Comparison of ENCODE assay signal across 19 cellular contexts in the genomic region with DNA sequence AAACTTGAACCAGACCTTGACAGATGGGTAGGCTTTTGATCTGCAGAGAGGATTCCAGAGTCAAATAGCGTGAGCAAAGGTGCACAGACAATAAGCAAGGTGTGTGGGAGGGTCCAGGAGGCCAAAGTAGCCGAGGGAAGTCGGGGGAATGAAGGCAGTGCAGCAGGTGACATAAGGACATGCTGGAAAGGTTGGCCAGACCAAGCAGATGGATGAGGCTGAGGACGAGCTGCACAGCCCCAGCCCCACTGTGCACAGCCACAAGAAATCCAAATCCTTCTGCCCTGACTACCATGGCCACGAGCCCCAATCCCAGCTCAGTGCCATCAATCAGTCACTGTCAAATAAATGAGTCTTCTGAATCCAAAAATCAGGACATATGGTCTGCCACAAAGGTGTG. TPM values are rescaled to one million over a fixed set of nuclear protein-coding genes. Genes with fewer than 3 reads are reported as not detected.
DNase-seq lines count a peak whose midpoint lies in the region; ATAC-seq and TF ChIP-seq lines count a peak whose summit lies in the region.
"Had no signal": no experiment of that assay in that cellular context is flagged by ENCODE, and none has a peak within 500 bp of the region (broad histone marks: within the 10 kb centered on the region; RNA-seq: fewer than 3 reads in every experiment).

No MANE protein-coding gene starts in this region.

- H3K9me3 ChIP-seq in Loucy (ENCODE audit: insufficient read depth, low read depth, low read length) (no peaks in the 10 kb centered on the region), gastrocnemius medialis (no peaks in the 10 kb centered on the region), left ventricle myocardium inferior (replicated peaks) (no peaks in the 10 kb centered on the region)

- peak overlapping the region; percentile 20 for H3K9ac ChIP-seq in Loucy (ENCODE audit: low read depth, low read length, poor library complexity, severe bottlenecking)
- H3K9ac ChIP-seq: GM23248, KMS-11 had no signal

- peaks cover 8% of the 10 kb centered on the region for H3K9me3 Mint-ChIP-seq in glutamatergic neuron (ENCODE audit: unreplicated experiment)
- H3K9me3 Mint-ChIP-seq: T-helper 1 cell treated with Interleukin-12 subunit alpha and Interleukin-12 subunit beta and Interleukin-4 antibody, amounts not matched to agents 30 μg/mL and 1 μg/mL, for 36 hours had no signal

- in situ Hi-C loops in gastrocnemius medialis (cut with MboI; ENCODE audit: low sequenced_read_pairs in 4 of 4), result loop anchor here in 1 of 4 donors (25.0 kb wide), 1 partner anchor 824 kb away; no protein-coding TSS in a partner anchor

- no peaks in the 10 kb centered on the region for H3K36me3 Mint-ChIP-seq in glutamatergic neuron (ENCODE audit: unreplicated experiment)
- H3K36me3 Mint-ChIP-seq: CD4-positive, CD25-positive, alpha-beta regulatory T cell had no signal

- H2AFZ ChIP-seq in Loucy (ENCODE audit: low read length), result no peak overlapping the region
- H2AFZ ChIP-seq: GM23248 had no signal

- TF ChIP-seq POLR2A in gastrocnemius medialis (IDR thresholded peaks at IDR 0.05), result no peak

- no peaks in the 10 kb centered on the region for H3F3A ChIP-seq in Loucy (ENCODE audit: low read depth)

- H3K36me3 ChIP-seq in Loucy (ENCODE audit: insufficient read depth, low read length), result no peaks in the 10 kb centered on the region
- no peaks in the 10 kb centered on the region for H3K36me3 ChIP-seq in gastrocnemius medialis
- H3K36me3 ChIP-seq in left ventricle myocardium inferior, result no peaks in the 10 kb centered on the region

- H3K4me3 ChIP-seq in Loucy (ENCODE audit: low read length, poor library complexity, severe bottlenecking), result no peak overlapping the region
- H3K4me3 ChIP-seq in gastrocnemius medialis, result no peak overlapping the region
- H3K4me3 ChIP-seq in left ventricle myocardium inferior, result no peak overlapping the region
- H3K4me3 ChIP-seq: GM23248 had no signal

- H3K27me3 ChIP-seq in Loucy (ENCODE audit: insufficient read depth, low read length, poor library complexity, severe bottlenecking) (no peaks in the 10 kb centered on the region), gastrocnemius medialis (no peaks in the 10 kb centered on the region), left ventricle myocardium inferior (ENCODE audit: low read depth) (no peaks in the 10 kb centered on the region)

- H3K4me2 ChIP-seq in Loucy (ENCODE audit: low read depth, low read length, poor library complexity, severe bottlenecking), result peak overlapping the region; percentile 87
- H3K4me2 ChIP-seq: KMS-11 had no signal

- H3K27ac ChIP-seq in gastrocnemius medialis, result peak overlapping the region in 3 of 4 donors; percentile 11 to 33 (median 15)
- H3K27ac ChIP-seq in left ventricle myocardium inferior (replicated peaks), result no peak overlapping the region
- no peak overlapping the region for H3K27ac ChIP-seq in substantia nigra (ENCODE audit: low read depth, low read length, poor library complexity, severe bottlenecking)
- H3K27ac ChIP-seq: GM23248, KMS-11 had no signal

- no peak overlapping the region for H3K27ac Mint-ChIP-seq in glutamatergic neuron (ENCODE audit: unreplicated experiment)
- H3K27ac Mint-ChIP-seq: CD4-positive, CD25-positive, alpha-beta regulatory T cell; T-helper 1 cell treated with Interleukin-12 subunit alpha and Interleukin-12 subunit beta and Interleukin-4 antibody, amounts not matched to agents 30 μg/mL and 1 μg/mL, for 36 hours had no signal

- no peaks in the 10 kb centered on the region for H4K20me1 ChIP-seq in Loucy (ENCODE audit: insufficient read depth, low read length, poor library complexity, severe bottlenecking)

- peak overlapping the region; percentile 58 for H3K4me3 Mint-ChIP-seq in glutamatergic neuron (ENCODE audit: unreplicated experiment)
- H3K4me3 Mint-ChIP-seq: CD4-positive, CD25-positive, alpha-beta regulatory T cell; T-helper 1 cell treated with Interleukin-12 subunit alpha and Interleukin-12 subunit beta and Interleukin-4 antibody, amounts not matched to agents 30 μg/mL and 1 μg/mL, for 36 hours had no signal

- TF ChIP-seq CTCF in Loucy (conservative IDR thresholded peaks at IDR 0.05; ENCODE audit: low read length) (no peak), glutamatergic neuron (IDR thresholded peaks at IDR 0.05; ENCODE audit: partially characterized antibody, unreplicated experiment) (no peak), gastrocnemius medialis (IDR thresholded peaks at IDR 0.05 in 4 of 5, conservative IDR thresholded peaks at IDR 0.05 in 1 of 5) (no peak), left ventricle myocardium inferior (IDR thresholded peaks at IDR 0.05; ENCODE audit: borderline replicate concordance) (no peak)

- H3K27me3 Mint-ChIP-seq in glutamatergic neuron (ENCODE audit: unreplicated experiment), result peaks cover 17% of the 10 kb centered on the region

- intact Hi-C loops in gastrocnemius medialis (cut with DNase I; ENCODE audit: low total_unique reads), result no loop called here
- intact Hi-C loops in left ventricle myocardium inferior (cut with micrococcal nuclease), result no loop called here

- H3K4me1 Mint-ChIP-seq in glutamatergic neuron (ENCODE audit: low read depth, unreplicated experiment), result peaks cover 38% of the 10 kb centered on the region

- H3K9me2 ChIP-seq in Loucy (replicated peaks; ENCODE audit: low read depth, low read length), result no peaks in the 10 kb centered on the region

- peak; percentile 91 for DNase-seq in NCI-H69 (lab: John Stamatoyannopoulos, UW)
- no peak for DNase-seq in glutamatergic neuron
- no peak for DNase-seq in gastrocnemius medialis
- no peak for DNase-seq in left ventricle myocardium inferior
- DNase-seq in substantia nigra (lab: John Stamatoyannopoulos, UW), result no peak
- DNase-seq in NCI-H748 treated with DMSO at 0.1 percent for 48 hours (lab: John Stamatoyannopoulos, UW), result no peak
- DNase-seq: CD4-positive, CD25-positive, alpha-beta regulatory T cell; DMS79 treated with DMSO at 0.1 percent for 48 hours; GM23248; MM.1S; NCI-H1092 treated with DMSO at 0.1 percent for 48 hours; NCI-H187 treated with DMSO at 0.1 percent for 48 hours; NCI-H526; OCI-M1; SHP77 treated with DMSO at 0.1 percent for 48 hours had no signal

- peaks cover 99% of the 10 kb centered on the region for H3K79me2 ChIP-seq in Loucy (ENCODE audit: insufficient read depth, low read length)

- H3K4me1 ChIP-seq in Loucy (ENCODE audit: insufficient read depth, low read length, poor library complexity, severe bottlenecking) (peaks cover 94% of the 10 kb centered on the region), gastrocnemius medialis (peaks cover 68% of the 10 kb centered on the region in 2 donors), left ventricle myocardium inferior (peaks cover 97% of the 10 kb centered on the region)

- no peak for ATAC-seq in gastrocnemius medialis
- ATAC-seq: HCT116 had no signal

RNA-seq across cellular contexts. Expression of gene TTC7B, which starts 5.4 kb away (rescaled TPM):
- total RNA-seq in glutamatergic neuron (ENCODE audit: unreplicated experiment), result 83.1 TPM
- total RNA-seq in gastrocnemius medialis, result 10 to 100 TPM; 35.0 to 78.7 (median 36.8) TPM
- total RNA-seq in left ventricle myocardium inferior, result 55.5 TPM

Comparison
In these comparisons a context has a peak if more than half of its experiments do, and no peak if none do; other contexts are left out.
1. H3K27ac ChIP-seq: peak in gastrocnemius medialis (3 of 4); none in left ventricle myocardium inferior (single experiment) and substantia nigra (single experiment).